ENCODE assay signal across 1 cellular context in the genomic region with DNA sequence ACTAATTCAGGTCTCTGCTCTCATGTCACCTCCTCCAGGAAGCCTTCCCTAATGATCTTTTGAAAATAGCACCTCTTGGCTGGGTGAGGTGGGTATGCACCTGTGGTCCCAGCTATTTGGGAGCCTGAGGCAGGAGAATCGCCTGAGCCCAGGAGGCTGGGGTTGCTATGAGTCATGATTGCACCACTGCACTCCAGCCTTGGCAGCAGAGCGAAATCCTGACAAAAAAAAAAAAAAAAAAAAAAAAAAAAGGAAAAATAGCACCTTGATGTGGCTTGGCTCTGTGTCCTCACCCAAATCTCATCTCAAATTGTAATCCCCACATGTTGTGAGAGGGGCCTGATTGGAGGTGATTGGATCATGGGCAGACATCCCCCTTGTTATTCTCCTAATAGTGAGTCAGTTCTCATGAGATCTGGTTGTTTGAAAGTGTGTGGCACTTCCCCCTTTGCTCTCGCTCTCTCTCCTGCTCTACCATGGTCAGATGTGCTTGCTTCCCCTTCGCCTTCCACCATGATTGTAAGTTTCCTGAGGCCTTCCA.
TF ChIP-seq lines count a peak whose summit lies in the region.

No MANE protein-coding gene starts in this region.

TF ChIP-seq in H1, 55 proteins besides CTCF, POLR2A, EP300 and RAD21:
- TF ChIP-seq EGR1 (IDR thresholded peaks at IDR 0.05; ENCODE audit: borderline replicate concordance, low read depth, low read length) = no peak
- no peak for TF ChIP-seq CREB1 (IDR thresholded peaks at IDR 0.05)
